Comparison of ENCODE assay signal across 22 cellular contexts in the genomic region with DNA sequence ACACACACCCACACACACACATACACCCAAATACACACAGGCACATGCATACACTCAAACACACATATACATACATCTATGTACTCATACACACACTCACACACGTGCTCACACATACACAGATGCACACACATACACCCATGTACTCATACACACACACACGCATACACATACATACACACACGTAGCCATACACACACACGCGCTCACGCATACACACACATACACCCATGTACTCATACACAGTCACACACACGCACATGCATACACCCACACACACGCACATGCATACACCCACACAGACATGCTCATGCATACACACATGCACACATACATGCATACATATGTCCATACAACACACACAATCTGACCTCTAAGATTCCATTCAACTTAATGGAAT.
DNase-seq lines count a peak whose midpoint lies in the region; FAIRE-seq and TF ChIP-seq lines count a peak whose summit lies in the region.
"Had no signal": no experiment of that assay in that cellular context is flagged by ENCODE, and none has a peak within 500 bp of the region (broad histone marks: within the 10 kb centered on the region; RNA-seq: fewer than 3 reads in every experiment).

No MANE protein-coding gene starts in this region.

- no peak overlapping the region for H4K91ac ChIP-seq in trophoblast cell (ENCODE audit: low read depth, low read length)

- intact Hi-C loops in left ventricle myocardium inferior (cut with micrococcal nuclease), result no loop called here

- peaks cover 6% of the 10 kb centered on the region for H3K27me3 Mint-ChIP-seq in endothelial cell (ENCODE audit: unreplicated experiment)
- H3K27me3 Mint-ChIP-seq: CD4-positive, alpha-beta T cell had no signal

- no peak for TF ChIP-seq CTCF in bronchial epithelial cell (IDR thresholded peaks at IDR 0.05; ENCODE audit: insufficient read depth, low read length, severe bottlenecking)
- TF ChIP-seq CTCF in endothelial cell (IDR thresholded peaks at IDR 0.05; ENCODE audit: unreplicated experiment), result no peak
- TF ChIP-seq CTCF in left ventricle myocardium inferior (IDR thresholded peaks at IDR 0.05; ENCODE audit: borderline replicate concordance), result no peak

- peak overlapping the region; percentile 0 for H3K4me3 Mint-ChIP-seq in endothelial cell (ENCODE audit: unreplicated experiment)
- H3K4me3 Mint-ChIP-seq: CD4-positive, alpha-beta T cell had no signal

- H3K9me3 Mint-ChIP-seq in endothelial cell (ENCODE audit: unreplicated experiment), result no peaks in the 10 kb centered on the region
- H3K9me3 Mint-ChIP-seq: CD4-positive, alpha-beta T cell had no signal

- H3K27ac ChIP-seq in trophoblast cell (ENCODE audit: low read depth, low read length), result no peak overlapping the region
- no peak overlapping the region for H3K27ac ChIP-seq in left ventricle myocardium inferior (replicated peaks)
- H3K27ac ChIP-seq: C4-2B, HL-60 had no signal

- H4K12ac ChIP-seq in trophoblast cell (ENCODE audit: low read depth, low read length), result no peak overlapping the region

- H4K8ac ChIP-seq in trophoblast cell (ENCODE audit: low read depth, low read length), result no peak overlapping the region

- H3K23ac ChIP-seq in trophoblast cell (ENCODE audit: low read length), result no peak overlapping the region

- H3K79me2 ChIP-seq in trophoblast cell (ENCODE audit: control insufficient read depth, insufficient read depth, low read length, poor library complexity), result no peaks in the 10 kb centered on the region

- H3K9ac ChIP-seq in trophoblast cell (ENCODE audit: low read length), result no peak overlapping the region

- H3K27me3 ChIP-seq in bronchial epithelial cell (ENCODE audit: control insufficient read depth, insufficient read depth, low read length) (no peaks in the 10 kb centered on the region), trophoblast cell (ENCODE audit: insufficient read depth, low read length) (no peaks in the 10 kb centered on the region), left ventricle myocardium inferior (ENCODE audit: low read depth) (no peaks in the 10 kb centered on the region)
- H3K27me3 ChIP-seq: BE2C had no signal

- H3K4me3 ChIP-seq in bronchial epithelial cell (ENCODE audit: low read depth, low read length) (no peak overlapping the region), trophoblast cell (ENCODE audit: low read depth, low read length) (peak overlapping the region; percentile 5), left ventricle myocardium inferior (no peak overlapping the region)
- H3K4me3 ChIP-seq: HAP-1 had no signal

- no peak overlapping the region for H3K14ac ChIP-seq in trophoblast cell (ENCODE audit: low read length)

- no peak overlapping the region for H2BK120ac ChIP-seq in trophoblast cell (ENCODE audit: insufficient read depth, low read length, poor library complexity)

- H2AK5ac ChIP-seq in trophoblast cell (ENCODE audit: low read length), result no peak overlapping the region

- no peak overlapping the region for H2BK12ac ChIP-seq in trophoblast cell (ENCODE audit: low read length)

- peaks cover 1% of the 10 kb centered on the region for H3K9me3 ChIP-seq in trophoblast cell (ENCODE audit: insufficient read depth, low read depth, low read length)
- H3K9me3 ChIP-seq in left ventricle myocardium inferior (replicated peaks), result peaks cover 11% of the 10 kb centered on the region
- H3K9me3 ChIP-seq: Caco-2, HAP-1 had no signal

- H3K4me1 ChIP-seq in trophoblast cell (ENCODE audit: control insufficient read depth in 1 of 2, insufficient read depth in 2 of 2, low read length in 2 of 2), result no peaks in the 10 kb centered on the region
- no peaks in the 10 kb centered on the region for H3K4me1 ChIP-seq in left ventricle myocardium inferior
- H3K4me1 ChIP-seq: BE2C, Caco-2, HAP-1 had no signal

- no peaks in the 10 kb centered on the region for H3K79me1 ChIP-seq in trophoblast cell (ENCODE audit: low read length)

- no peak overlapping the region for H3K18ac ChIP-seq in trophoblast cell (ENCODE audit: low read length)

- DNase-seq in HTR-8/SVneo (ENCODE audit: insufficient read length, low spot score) (no peak), bronchial epithelial cell (ENCODE audit: low read depth) (no peak), endothelial cell (ENCODE audit: low spot score) (no peak), trophoblast cell (no peak), NCI-H2227 treated with DMSO at 0.1 percent for 48 hours (lab: John Stamatoyannopoulos, UW) (no peak), left ventricle myocardium inferior (no peak), NCI-H2196 treated with DMSO at 0.1 percent for 48 hours (lab: John Stamatoyannopoulos, UW; ENCODE audit: unreplicated experiment) (no peak), NCI-H187 treated with DMSO at 0.1 percent for 48 hours (lab: John Stamatoyannopoulos, UW) (no peak)
- DNase-seq: ACHN; BE2C; Caco-2; CD4-positive, alpha-beta T cell; DMS153; DMS79; GDM1; Kasumi-1; KG1 had no signal

- H3K4ac ChIP-seq in trophoblast cell (ENCODE audit: low read depth, low read length), result no peak overlapping the region

- H3K36me3 ChIP-seq in bronchial epithelial cell (ENCODE audit: control insufficient read depth, insufficient read depth, low read length), result no peaks in the 10 kb centered on the region
- H3K36me3 ChIP-seq in trophoblast cell (ENCODE audit: control insufficient read depth in 1 of 2, insufficient read depth in 2 of 2, low read length in 2 of 2), result no peaks in the 10 kb centered on the region
- peaks cover 56% of the 10 kb centered on the region for H3K36me3 ChIP-seq in left ventricle myocardium inferior
- H3K36me3 ChIP-seq: BE2C, HAP-1 had no signal

- H3K4me2 ChIP-seq in trophoblast cell (ENCODE audit: low read length), result no peak overlapping the region

- 100% methylated on average over 4 of the region's 8 CpGs for WGBS in trophoblast cell (ENCODE audit: extremely low coverage, insufficient coverage, insufficient read length)

- FAIRE-seq in HTR-8/SVneo (lab: Jason Lieb, UNC) (peak; percentile 99), bronchial epithelial cell (lab: Jason Lieb, UNC) (peak; percentile 90)
- FAIRE-seq: A204.1, D721Med had no signal

- no peak overlapping the region for H3K27ac Mint-ChIP-seq in endothelial cell (ENCODE audit: unreplicated experiment)
- H3K27ac Mint-ChIP-seq: CD4-positive, alpha-beta T cell had no signal

- no peaks in the 10 kb centered on the region for H3K4me1 Mint-ChIP-seq in endothelial cell (ENCODE audit: unreplicated experiment)

- no peak overlapping the region for H2AFZ ChIP-seq in trophoblast cell (ENCODE audit: insufficient read depth, low read length, poor library complexity)

- H3K36me3 Mint-ChIP-seq in endothelial cell (ENCODE audit: low read depth, unreplicated experiment), result peaks cover 27% of the 10 kb centered on the region

- H2BK5ac ChIP-seq in trophoblast cell (ENCODE audit: low read depth, low read length, poor library complexity), result no peak overlapping the region
